Comparison of ENCODE assay signal across 16 cellular contexts in the genomic region with DNA sequence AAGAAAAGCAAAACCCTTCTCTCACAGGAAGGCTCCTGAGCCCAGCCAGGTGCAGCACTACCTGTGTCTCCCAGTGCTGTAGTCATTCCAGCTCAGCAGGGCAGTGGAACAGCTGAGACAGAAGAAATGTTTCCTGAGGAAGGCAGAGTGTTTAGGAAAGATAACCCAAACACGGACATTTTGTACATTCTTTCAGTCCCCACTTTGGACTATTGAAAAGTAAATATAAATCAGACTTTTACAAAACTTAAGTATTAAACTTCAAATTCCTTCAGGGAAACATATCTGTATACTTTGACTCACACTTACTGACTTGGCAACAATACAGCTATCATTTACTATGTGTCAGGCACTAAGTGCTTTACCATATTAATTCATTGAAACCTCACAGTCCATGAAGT. TPM values are rescaled to one million over a fixed set of nuclear protein-coding genes. Genes with fewer than 3 reads are reported as not detected.
DNase-seq lines count a peak whose midpoint lies in the region; ATAC-seq, FAIRE-seq and TF ChIP-seq lines count a peak whose summit lies in the region.
"Had no signal": no experiment of that assay in that cellular context is flagged by ENCODE, and none has a peak within 500 bp of the region (broad histone marks: within the 10 kb centered on the region; RNA-seq: fewer than 3 reads in every experiment).

No MANE protein-coding gene starts in this region.

- H3K27ac ChIP-seq in right lobe of liver (no peak overlapping the region), Karpas-422 (ENCODE audit: low read length) (no peak overlapping the region)
- H3K27ac ChIP-seq: ascending aorta had no signal

- H3K27me3 ChIP-seq in bronchial epithelial cell (ENCODE audit: control insufficient read depth, insufficient read depth, low read length) = no peaks in the 10 kb centered on the region
- H3K27me3 ChIP-seq in right lobe of liver = no peaks in the 10 kb centered on the region
- no peaks in the 10 kb centered on the region for H3K27me3 ChIP-seq in Karpas-422 (ENCODE audit: low read length)
- H3K27me3 ChIP-seq: ascending aorta, MG63 had no signal

- ATAC-seq in right lobe of liver (peak; percentile 39 to 46 (median 40)), GM21576 (IDR thresholded peaks at IDR 0.05; ENCODE audit: unreplicated experiment) (no peak)
- ATAC-seq: HCT116 had no signal

- DNase-seq in AG10803 (ENCODE audit: low read depth) (peak; percentile 11), HS-5 (ENCODE audit: low read depth) (peak; percentile 33), bronchial epithelial cell (ENCODE audit: low read depth) (peak; percentile 79), right lobe of liver (no peak), Karpas-422 (no peak)
- no peak for DNase-seq in activated naive CD4-positive, alpha-beta T cell (lab: John Stamatoyannopoulos, UW)
- DNase-seq in activated naive CD4-positive, alpha-beta T cell treated with Interleukin-2 at 50 U/mL for 16 hours = no peak
- DNase-seq: MG63; NCI-H2081 treated with DMSO at 0.1 percent for 48 hours; SHP77 treated with DMSO at 0.1 percent for 48 hours; stimulated activated CD4-positive, alpha-beta T cell treated with anti-CD3 and anti-CD28 coated beads, Interleukin-12 subunit alpha, Interleukin-12 subunit beta, amount 100 ng/mL, for 4 hours; T-helper 9 cell had no signal

- no peak overlapping the region for H3K4me3 ChIP-seq in AG10803 (ENCODE audit: low read length)
- no peak overlapping the region for H3K4me3 ChIP-seq in bronchial epithelial cell (ENCODE audit: low read depth, low read length)
- H3K4me3 ChIP-seq in right lobe of liver = no peak overlapping the region
- H3K4me3 ChIP-seq in Karpas-422 (ENCODE audit: low read length) = no peak overlapping the region
- H3K4me3 ChIP-seq: ascending aorta, MG63 had no signal

- no peak overlapping the region for H3K9ac ChIP-seq in Karpas-422 (ENCODE audit: low read length)

- no peak overlapping the region for H3K4me2 ChIP-seq in Karpas-422 (ENCODE audit: low read depth, low read length, poor library complexity, severe bottlenecking)

- WGBS in right lobe of liver (ENCODE audit: insufficient coverage, low coverage, low lambda C conversion rate, missing lambda C conversion rate) = 30% methylated on average over 1 of the region's 1 CpG

- no peak overlapping the region for H2AFZ ChIP-seq in Karpas-422 (ENCODE audit: low read length)

- no peak for FAIRE-seq in bronchial epithelial cell (lab: Jason Lieb, UNC)
- FAIRE-seq: frontal cortex had no signal

- intact Hi-C loops in right lobe of liver (cut with DNase I) = no loop called here

- TF ChIP-seq POLR2A in right lobe of liver (IDR thresholded peaks at IDR 0.05) = no peak

- H3K9me2 ChIP-seq in Karpas-422 (replicated peaks; ENCODE audit: insufficient read depth, low read length) = no peaks in the 10 kb centered on the region

- H3K9me3 ChIP-seq in right lobe of liver (no peaks in the 10 kb centered on the region), Karpas-422 (ENCODE audit: low read length) (no peaks in the 10 kb centered on the region)
- H3K9me3 ChIP-seq: ascending aorta, MG63 had no signal

- H3K36me3 ChIP-seq in bronchial epithelial cell (ENCODE audit: control insufficient read depth, insufficient read depth, low read length) (peaks cover 1% of the 10 kb centered on the region), right lobe of liver (no peaks in the 10 kb centered on the region), Karpas-422 (ENCODE audit: insufficient read depth, low read length) (no peaks in the 10 kb centered on the region)
- H3K36me3 ChIP-seq: ascending aorta had no signal

- H3K4me1 ChIP-seq in right lobe of liver = peaks cover 0 to 10% (median 0%) of the 10 kb centered on the region in 4 donors
- H3K4me1 ChIP-seq in Karpas-422 (ENCODE audit: low read length) = no peaks in the 10 kb centered on the region

- TF ChIP-seq CTCF in AG10803 (conservative IDR thresholded peaks at IDR 0.05; ENCODE audit: low read length) (no peak), bronchial epithelial cell (IDR thresholded peaks at IDR 0.05; ENCODE audit: insufficient read depth, low read length, severe bottlenecking) (no peak), right lobe of liver (IDR thresholded peaks at IDR 0.05) (no peak)

- no peaks in the 10 kb centered on the region for H3K79me2 ChIP-seq in Karpas-422 (ENCODE audit: low read length)

- H4K20me1 ChIP-seq in Karpas-422 (ENCODE audit: insufficient read depth, low read depth, low read length) = no peaks in the 10 kb centered on the region

RNA-seq across cellular contexts. Expression of a gene that starts 40.4 kb away (rescaled TPM):
- 169 and 235 TPM in 2 replicates for total RNA-seq in bronchial epithelial cell
- total RNA-seq in right lobe of liver = 10 to 100 TPM; 21.0 to 44.8 (median 31.1) TPM
- 0.87 and 2.5 TPM in 2 replicates for total RNA-seq in Karpas-422 (2014; rRNA removed; shearing (Covaris generic); ENCODE audit: low replicate concordance)

Comparison
In these comparisons a context has a peak if more than half of its experiments do, and no peak if none do; other contexts are left out.
1. DNase-seq: peak in AG10803 (single experiment), HS-5 (single experiment) and bronchial epithelial cell (single experiment); none in right lobe of liver (0 of 3), Karpas-422 (single experiment), activated naive CD4-positive, alpha-beta T cell (0 of 4) and activated naive CD4-positive, alpha-beta T cell treated with Interleukin-2 at 50 U/mL for 16 hours (single experiment).